Comparison of ENCODE assay signal across 11 cellular contexts in the genomic region with DNA sequence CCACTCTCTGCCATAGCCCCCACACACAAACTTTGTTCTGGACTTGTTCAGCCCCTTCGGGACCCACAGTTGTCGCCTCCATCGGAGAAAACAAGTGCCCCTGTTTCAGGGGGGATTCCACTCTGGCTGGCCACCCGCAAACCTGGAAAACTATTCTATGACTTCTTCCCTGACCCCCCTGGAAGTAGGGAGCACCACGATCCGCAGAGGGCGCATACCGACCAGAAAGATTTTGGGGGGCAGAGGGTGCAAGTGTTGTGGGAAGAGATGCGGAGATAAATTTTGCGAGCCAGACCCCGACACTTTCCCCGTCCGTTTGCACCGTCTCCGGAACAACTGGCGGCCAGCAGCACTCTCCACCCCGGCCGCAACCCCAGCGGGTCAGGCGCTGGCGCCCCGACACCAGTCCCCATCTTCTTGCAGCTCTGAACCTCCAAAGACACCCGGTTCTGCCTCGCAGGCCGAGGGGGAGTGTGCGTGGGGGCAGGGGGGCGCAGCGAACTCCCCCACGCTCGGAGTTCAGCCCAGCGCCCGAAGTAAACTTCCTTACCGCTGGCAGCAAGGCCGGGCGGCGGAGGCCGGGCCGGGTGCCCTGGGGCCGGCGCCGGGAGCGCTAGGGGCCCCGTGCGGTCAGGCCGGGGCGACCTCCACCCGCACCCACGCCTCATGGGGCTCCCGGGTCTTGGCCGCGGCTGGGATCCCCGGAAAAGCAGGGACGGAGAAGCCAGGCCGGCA. TPM values are rescaled to one million over a fixed set of nuclear protein-coding genes. Genes with fewer than 3 reads are reported as not detected.
DNase-seq lines count a peak whose midpoint lies in the region; ATAC-seq and TF ChIP-seq lines count a peak whose summit lies in the region.
"Had no signal": no experiment of that assay in that cellular context is flagged by ENCODE, and none has a peak within 500 bp of the region (broad histone marks: within the 10 kb centered on the region; RNA-seq: fewer than 3 reads in every experiment).

No MANE protein-coding gene starts in this region.

- no peaks in the 10 kb centered on the region for H4K20me1 ChIP-seq in fibroblast of lung (ENCODE audit: control insufficient read depth, extremely low read depth, insufficient read depth, low read length)

- H3K27ac ChIP-seq in fibroblast of lung (ENCODE audit: insufficient read depth, low read length), result no peak overlapping the region
- H3K27ac ChIP-seq in neuronal stem cell (replicated peaks; ENCODE audit: low read length), result peak overlapping the region; percentile 100
- H3K27ac ChIP-seq: foreskin keratinocyte had no signal

- no peaks in the 10 kb centered on the region for H3K36me3 ChIP-seq in fibroblast of lung (ENCODE audit: control insufficient read depth, insufficient read depth, low read length)
- H3K36me3 ChIP-seq in neuronal stem cell (replicated peaks in 1 of 2; ENCODE audit: control insufficient read depth in 2 of 2, insufficient read depth in 2 of 2, low read length in 2 of 2), result no peaks in the 10 kb centered on the region

- H3K9ac ChIP-seq in fibroblast of lung (ENCODE audit: insufficient read depth, low read length) (no peak overlapping the region), neuronal stem cell (ENCODE audit: low read depth, low read length, poor library complexity) (peak overlapping the region; percentile 100)

- H3K4me3 ChIP-seq in AG09309 (ENCODE audit: control insufficient read depth, low read depth, low read length) (peak overlapping the region; percentile 92), NB4 (ENCODE audit: low read depth, low read length) (no peak overlapping the region), fibroblast of lung (replicated peaks in 1 of 4; ENCODE audit: control extremely low read depth in 1 of 4, insufficient read depth in 1 of 4, low read depth in 3 of 4, low read length in 4 of 4) (peak overlapping the region in 2 of 4 experiments; percentile 17 to 52), neuronal stem cell (ENCODE audit: low read length in 2 of 2) (peak overlapping the region; percentile 90 to 98)

- H2AK5ac ChIP-seq in neuronal stem cell (ENCODE audit: low read depth, low read length), result peak overlapping the region; percentile 99

- H3K9me3 ChIP-seq in fibroblast of lung (ENCODE audit: control insufficient read depth, insufficient read depth, low read depth, low read length), result no peaks in the 10 kb centered on the region
- peaks cover 0 to 9% of the 10 kb centered on the region in 2 donors for H3K9me3 ChIP-seq in neuronal stem cell (replicated peaks in 1 of 2; ENCODE audit: control insufficient read depth in 2 of 2, insufficient read depth in 1 of 2, low read depth in 1 of 2, low read length in 2 of 2)

- intact Hi-C loops in posterior vena cava (cut with DNase I), result no loop called here

- H3K4ac ChIP-seq in neuronal stem cell (ENCODE audit: low read length), result peak overlapping the region; percentile 89

- no CpG with 5 or more reads among the region's 54 CpGs for WGBS in neuronal stem cell (ENCODE audit: extremely low coverage in 2 of 2, insufficient read length in 2 of 2, insufficient replicate concordance in 1 of 2), 2 donors

- TF ChIP-seq CTCF in AG09309 (IDR thresholded peaks at IDR 0.05; ENCODE audit: control insufficient read depth, insufficient read depth, low read depth, low read length, missing control alignments) (no peak), NB4 (IDR thresholded peaks at IDR 0.05; ENCODE audit: low read depth, low read length) (no peak), fibroblast of lung (conservative IDR thresholded peaks at IDR 0.05 in 1 of 2, IDR thresholded peaks at IDR 0.05 in 1 of 2; ENCODE audit: low read depth in 1 of 2, low read length in 2 of 2) (no peak)

- no peak for ATAC-seq in HG03439 (IDR thresholded peaks at IDR 0.05; ENCODE audit: unreplicated experiment)
- ATAC-seq: foreskin keratinocyte had no signal

- H3K18ac ChIP-seq in neuronal stem cell (ENCODE audit: low read length), result peak overlapping the region; percentile 100

- H3K4me2 ChIP-seq in fibroblast of lung (ENCODE audit: extremely low read depth, insufficient read depth, low read length), result peak overlapping the region; percentile 35
- peak overlapping the region; percentile 45 for H3K4me2 ChIP-seq in neuronal stem cell (ENCODE audit: insufficient read depth, low read length, poor library complexity, severe bottlenecking)

- peak overlapping the region; percentile 100 for H2BK120ac ChIP-seq in neuronal stem cell (ENCODE audit: low read depth, low read length)

- H2BK5ac ChIP-seq in neuronal stem cell (ENCODE audit: low read length), result peak overlapping the region; percentile 100

- H2BK15ac ChIP-seq in neuronal stem cell (ENCODE audit: low read length), result peak overlapping the region; percentile 96

- H3K79me2 ChIP-seq in fibroblast of lung (ENCODE audit: control insufficient read depth, insufficient read depth, low read length), result no peaks in the 10 kb centered on the region

- H3K79me1 ChIP-seq in neuronal stem cell (ENCODE audit: low read depth, low read length), result no peaks in the 10 kb centered on the region

- peak overlapping the region; percentile 82 for H4K8ac ChIP-seq in neuronal stem cell (ENCODE audit: low read depth, low read length)

- TF ChIP-seq POLR2A in NB4 (IDR thresholded peaks at IDR 0.05; ENCODE audit: extremely low read depth, insufficient read length), result no peak

- DNase-seq in AG09309 (ENCODE audit: low read depth), result no peak
- peak; percentile 23 for DNase-seq in NB4 (ENCODE audit: low read depth)
- peak in 1 of 2 donors; percentile 33 for DNase-seq in fibroblast of lung (ENCODE audit: low read depth in 2 of 2)
- no peak for DNase-seq in neuronal stem cell (ENCODE audit: low spot score)
- DNase-seq in SIG-M5 treated with dmso at 0.1 percent for 504 hours (lab: John Stamatoyannopoulos, UW; ENCODE audit: unreplicated experiment), result no peak
- DNase-seq in posterior vena cava (ENCODE audit: low spot score), result no peak
- DNase-seq in HuH-7 (ENCODE audit: low spot score), result no peak
- DNase-seq: foreskin keratinocyte had no signal

- H2AFZ ChIP-seq in fibroblast of lung (ENCODE audit: low read length) (no peak overlapping the region), neuronal stem cell (ENCODE audit: low read length) (peak overlapping the region; percentile 70)

- H3K27me3 ChIP-seq in fibroblast of lung (ENCODE audit: control insufficient read depth, insufficient read depth, low read length) (peaks cover 43% of the 10 kb centered on the region), neuronal stem cell (ENCODE audit: control insufficient read depth in 3 of 3, insufficient read depth in 3 of 3, low read depth in 1 of 3, low read length in 3 of 3) (no peaks in the 10 kb centered on the region)

- H4K91ac ChIP-seq in neuronal stem cell (ENCODE audit: low read depth, low read length, poor library complexity), result no peak overlapping the region

- H3K4me1 ChIP-seq in fibroblast of lung (ENCODE audit: control insufficient read depth, extremely low read depth, insufficient read depth, low read length) (no peaks in the 10 kb centered on the region), neuronal stem cell (ENCODE audit: control insufficient read depth in 2 of 2, insufficient read depth in 1 of 2, low read depth in 1 of 2, low read length in 2 of 2) (peaks cover 9 to 31% of the 10 kb centered on the region in 2 donors)
- H3K4me1 ChIP-seq: foreskin keratinocyte had no signal

- peak overlapping the region; percentile 58 for H2BK12ac ChIP-seq in neuronal stem cell (ENCODE audit: low read length)

- peak overlapping the region; percentile 80 for H3K23ac ChIP-seq in neuronal stem cell (ENCODE audit: low read depth, low read length, poor library complexity)

- H3K14ac ChIP-seq in neuronal stem cell (ENCODE audit: low read length), result peak overlapping the region; percentile 100

RNA-seq across cellular contexts. Expression of a gene that starts 0.7 kb away (rescaled TPM):
- total RNA-seq in fibroblast of lung (under 0.01 and 0.17 TPM in 2 replicates), posterior vena cava (not detected)
- 0.10 and 0.14 TPM in 2 replicates for polyA plus RNA-seq in fibroblast of lung
- polyA plus RNA-seq in fibroblast of lung (2012), result 0.10 and 0.15 TPM in 2 replicates
- polyA minus RNA-seq in fibroblast of lung (ENCODE audit: low replicate concordance), result 0.31 and 0.82 TPM in 2 replicates
- polyA plus RNA-seq in neuronal stem cell (2013, experiment 1 of 2), result 81.5 TPM
- polyA plus RNA-seq in neuronal stem cell (2013, experiment 2 of 2), result 85.5 TPM
- total RNA-seq: foreskin keratinocyte, LHCN-M2, SK-MEL-5 had no signal
- polyA plus RNA-seq: foreskin keratinocyte had no signal
